ENCODE assay signal across 20 cellular contexts in the genomic region with DNA sequence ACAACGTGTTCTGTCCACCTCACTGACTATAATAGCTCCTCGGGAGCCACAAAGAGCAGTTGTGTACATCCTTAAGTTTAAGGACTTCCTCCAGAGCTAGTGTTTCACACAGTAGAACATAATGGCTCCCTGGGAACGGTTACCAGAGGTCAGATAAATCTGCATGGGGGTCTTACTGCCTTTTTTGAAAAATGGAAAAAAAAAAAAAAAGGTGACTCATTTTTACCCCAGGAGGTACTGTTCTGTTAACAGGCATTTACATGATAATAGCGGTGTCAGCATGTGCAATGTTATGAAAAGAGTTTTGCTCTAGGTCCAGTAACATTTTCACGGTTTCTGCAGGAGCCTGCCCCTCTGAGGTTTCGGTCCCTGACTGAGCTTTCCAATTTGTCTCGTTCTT.
"Had no signal": no experiment of that assay in that cellular context is flagged by ENCODE, and none has a peak within 500 bp of the region (broad histone marks: within the 10 kb centered on the region; RNA-seq: fewer than 3 reads in every experiment).

No MANE protein-coding gene starts in this region.

- H3K4me1 Mint-ChIP-seq: immature natural killer cell; memory B cell; naive thymus-derived CD4-positive, alpha-beta T cell; stimulated activated effector memory CD8-positive, alpha-beta T cell treated with anti-CD3 and anti-CD28 coated beads, Interleukin-12 subunit alpha, Interleukin-12 subunit beta, amount 100 ng/mL, for 72 hours had no signal

- H3K27me3 Mint-ChIP-seq: effector memory CD8-positive, alpha-beta T cell; memory B cell; naive thymus-derived CD4-positive, alpha-beta T cell had no signal

- H3K36me3 ChIP-seq: stomach, vagina had no signal

- DNase-seq: activated CD4-positive, alpha-beta T cell treated with anti-CD3 and anti-CD28 coated beads, Interleukin-2, amount 50 U/mL, for 1 hour; activated CD8-positive, alpha-beta memory T cell treated with anti-CD3 and anti-CD28 coated beads, Interleukin-2, amount 50 U/mL, for 4 hours; activated naive CD4-positive, alpha-beta T cell treated with anti-CD3 and anti-CD28 coated beads for 36 hours; activated T-cell treated with anti-CD3 and anti-CD28 coated beads, Interleukin-2, amount 50 U/mL, for 4 hours; anterior cingulate cortex; dermis blood vessel endothelial cell; effector memory CD8-positive, alpha-beta T cell; immature natural killer cell; kidney glomerular epithelial cell; left ventricle myocardium superior; naive thymus-derived CD4-positive, alpha-beta T cell; stimulated activated CD4-positive, alpha-beta T cell treated with anti-CD3 and anti-CD28 coated beads, Interleukin-4, amount 100 ng/mL, for 24 hours; stomach; trophoblast cell had no signal

- H3K4me1 ChIP-seq: stomach, vagina had no signal

- H3K9me3 ChIP-seq: stomach, vagina had no signal

- H3K4me3 Mint-ChIP-seq: activated naive CD4-positive, alpha-beta T cell treated with anti-CD3 and anti-CD28 coated beads for 36 hours; activated T-cell treated with anti-CD3 and anti-CD28 coated beads, Interleukin-2, amount 50 U/mL, for 4 hours; effector memory CD8-positive, alpha-beta T cell; immature natural killer cell; memory B cell; naive thymus-derived CD4-positive, alpha-beta T cell; stimulated activated effector memory CD8-positive, alpha-beta T cell treated with anti-CD3 and anti-CD28 coated beads, Interleukin-12 subunit alpha, Interleukin-12 subunit beta, amount 100 ng/mL, for 72 hours; T-helper 1 cell treated with Interleukin-12 subunit alpha and Interleukin-12 subunit beta and Interleukin-4 antibody, amounts not matched to agents 30 μg/mL and 1 μg/mL, for 36 hours had no signal

- H3K27ac ChIP-seq: stomach, vagina had no signal

- ATAC-seq: activated CD4-positive, CD25-positive, alpha-beta regulatory T cell treated with anti-CD3 and anti-CD28 coated beads, Interleukin-2, amount 50 U/mL, for 24 hours; activated T-cell treated with anti-CD3 and anti-CD28 coated beads, Interleukin-2, amount 50 U/mL, for 4 hours; effector memory CD8-positive, alpha-beta T cell; left ventricle myocardium superior; naive thymus-derived CD4-positive, alpha-beta T cell; sciatic nerve; stimulated activated effector memory CD8-positive, alpha-beta T cell treated with anti-CD3 and anti-CD28 coated beads, Interleukin-12 subunit alpha, Interleukin-12 subunit beta, amount 100 ng/mL, for 72 hours had no signal

- H3K9me3 Mint-ChIP-seq: activated naive CD4-positive, alpha-beta T cell treated with anti-CD3 and anti-CD28 coated beads for 36 hours; effector memory CD8-positive, alpha-beta T cell; memory B cell; naive thymus-derived CD4-positive, alpha-beta T cell; stimulated activated effector memory CD8-positive, alpha-beta T cell treated with anti-CD3 and anti-CD28 coated beads, Interleukin-12 subunit alpha, Interleukin-12 subunit beta, amount 100 ng/mL, for 72 hours; T-helper 1 cell treated with Interleukin-12 subunit alpha and Interleukin-12 subunit beta and Interleukin-4 antibody, amounts not matched to agents 30 μg/mL and 1 μg/mL, for 36 hours had no signal

- H3K27ac Mint-ChIP-seq: activated naive CD4-positive, alpha-beta T cell treated with anti-CD3 and anti-CD28 coated beads for 36 hours; effector memory CD8-positive, alpha-beta T cell; immature natural killer cell; memory B cell; naive thymus-derived CD4-positive, alpha-beta T cell; stimulated activated effector memory CD8-positive, alpha-beta T cell treated with anti-CD3 and anti-CD28 coated beads, Interleukin-12 subunit alpha, Interleukin-12 subunit beta, amount 100 ng/mL, for 72 hours; T-helper 1 cell treated with Interleukin-12 subunit alpha and Interleukin-12 subunit beta and Interleukin-4 antibody, amounts not matched to agents 30 μg/mL and 1 μg/mL, for 36 hours had no signal

- H3K27me3 ChIP-seq: stomach, vagina had no signal

- H3K4me3 ChIP-seq: stomach, vagina had no signal

- H3K36me3 Mint-ChIP-seq: immature natural killer cell; memory B cell; naive thymus-derived CD4-positive, alpha-beta T cell; stimulated activated effector memory CD8-positive, alpha-beta T cell treated with anti-CD3 and anti-CD28 coated beads, Interleukin-12 subunit alpha, Interleukin-12 subunit beta, amount 100 ng/mL, for 72 hours had no signal
